Comparison of ENCODE assay signal across 36 cellular contexts in the genomic region with DNA sequence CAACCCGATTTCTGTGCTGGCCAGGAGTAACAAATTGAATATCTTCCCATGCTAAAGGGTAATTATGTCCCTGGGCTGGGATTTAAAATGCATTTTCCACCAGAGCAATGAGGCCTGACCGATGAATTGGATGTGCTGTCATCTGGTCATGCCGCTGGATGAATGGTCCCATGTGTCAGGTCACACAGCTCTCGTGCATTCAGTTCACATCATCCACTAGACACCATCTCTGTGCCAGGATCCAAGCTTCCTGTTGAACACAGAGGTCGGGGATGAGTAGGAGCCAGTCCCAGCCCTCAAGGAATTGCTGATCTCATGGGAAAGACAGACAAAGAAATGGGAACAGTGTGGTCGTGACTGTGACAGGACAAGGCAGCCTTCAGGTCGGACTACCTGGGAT.
"Had no signal": no experiment of that assay in that cellular context is flagged by ENCODE, and none has a peak within 500 bp of the region (broad histone marks: within the 10 kb centered on the region; RNA-seq: fewer than 3 reads in every experiment).

No MANE protein-coding gene starts in this region.

- H3K27ac Mint-ChIP-seq: activated CD4-positive, alpha-beta memory T cell treated with anti-CD3 and anti-CD28 coated beads, Interleukin-2, amount 10 ng/mL, durations not matched to agents 7 days and 5 days; activated CD4-positive, alpha-beta T cell treated with anti-CD3 and anti-CD28 coated beads for 36 hours; activated CD4-positive, alpha-beta T cell treated with anti-CD3 and anti-CD28 coated beads, Interleukin-2, amount 10 ng/mL, durations not matched to agents 7 days and 5 days; activated CD8-positive, alpha-beta memory T cell treated with anti-CD3 and anti-CD28 coated beads, Interleukin-2, amount 10 ng/mL, durations not matched to agents 7 days and 5 days; activated CD8-positive, alpha-beta T cell treated with anti-CD3 and anti-CD28 coated beads, Interleukin-2, amount 10 ng/mL, durations not matched to agents 7 days and 5 days; activated naive CD4-positive, alpha-beta T cell treated with anti-CD3 and anti-CD28 coated beads for 36 hours; activated naive CD4-positive, alpha-beta T cell treated with anti-CD3 and anti-CD28 coated beads, Interleukin-2, amount 50 U/mL, for 72 hours; activated naive CD8-positive, alpha-beta T cell treated with anti-CD3 and anti-CD28 coated beads for 36 hours; activated T-cell treated with anti-CD3 and anti-CD28 coated beads, Interleukin-2, amount 50 U/mL, for 24 hours; activated T-helper 2 cell treated with anti-CD3 and anti-CD28 coated beads, Interferon-gamma antibody, Interleukin-2, Interleukin-4, amounts not matched to agents 10 μg/mL and 5 μg/mL and 100 μg/mL, durations not matched to agents 14 hours and 24 hours and 36 hours; T-helper 1 cell treated with Interleukin-12 subunit alpha and Interleukin-12 subunit beta and Interleukin-4 antibody, amounts not matched to agents 30 μg/mL and 1 μg/mL, for 36 hours; T-helper 2 cell treated with Interferon-gamma antibody and Interleukin-4, amounts not matched to agents 5 μg/mL and 100 μg/mL, for 36 hours; WTC11 had no signal

- H3K4me3 ChIP-seq: adrenal gland, body of pancreas, breast epithelium had no signal

- H3K27ac ChIP-seq: adrenal gland, body of pancreas, brain microvascular endothelial cell, breast epithelium, WERI-Rb-1 had no signal

- H3K4me3 Mint-ChIP-seq: activated CD4-positive, alpha-beta memory T cell treated with anti-CD3 and anti-CD28 coated beads, Interleukin-2, amount 10 ng/mL, durations not matched to agents 7 days and 5 days; activated CD4-positive, alpha-beta T cell treated with anti-CD3 and anti-CD28 coated beads for 36 hours; activated CD4-positive, alpha-beta T cell treated with anti-CD3 and anti-CD28 coated beads, Interleukin-2, amount 10 ng/mL, durations not matched to agents 7 days and 5 days; activated CD8-positive, alpha-beta memory T cell treated with anti-CD3 and anti-CD28 coated beads, Interleukin-2, amount 10 ng/mL, durations not matched to agents 7 days and 5 days; activated CD8-positive, alpha-beta T cell treated with anti-CD3 and anti-CD28 coated beads, Interleukin-2, amount 10 ng/mL, durations not matched to agents 7 days and 5 days; activated naive CD4-positive, alpha-beta T cell treated with anti-CD3 and anti-CD28 coated beads for 36 hours; activated naive CD8-positive, alpha-beta T cell treated with anti-CD3 and anti-CD28 coated beads for 36 hours; activated T-cell treated with anti-CD3 and anti-CD28 coated beads, Interleukin-2, amount 50 U/mL, for 24 hours; T-helper 1 cell treated with Interleukin-12 subunit alpha and Interleukin-12 subunit beta and Interleukin-4 antibody, amounts not matched to agents 30 μg/mL and 1 μg/mL, for 36 hours; T-helper 2 cell treated with Interferon-gamma antibody and Interleukin-4, amounts not matched to agents 5 μg/mL and 100 μg/mL, for 36 hours; WTC11 had no signal

- H3K4me1 ChIP-seq: body of pancreas, breast epithelium had no signal

- H3K36me3 Mint-ChIP-seq: activated CD8-positive, alpha-beta memory T cell treated with anti-CD3 and anti-CD28 coated beads, Interleukin-2, amount 10 ng/mL, durations not matched to agents 7 days and 5 days; activated naive CD4-positive, alpha-beta T cell treated with anti-CD3 and anti-CD28 coated beads, Interleukin-2, amount 50 U/mL, for 72 hours; activated naive CD8-positive, alpha-beta T cell treated with anti-CD3 and anti-CD28 coated beads for 36 hours; WTC11 had no signal

- H3K9me3 ChIP-seq: adrenal gland, body of pancreas, breast epithelium had no signal

- H3K4me1 Mint-ChIP-seq: activated CD4-positive, alpha-beta memory T cell treated with anti-CD3 and anti-CD28 coated beads, Interleukin-2, amount 10 ng/mL, durations not matched to agents 7 days and 5 days; activated CD4-positive, alpha-beta T cell treated with anti-CD3 and anti-CD28 coated beads for 36 hours; activated CD4-positive, alpha-beta T cell treated with anti-CD3 and anti-CD28 coated beads, Interleukin-2, amount 10 ng/mL, durations not matched to agents 7 days and 5 days; activated CD8-positive, alpha-beta memory T cell treated with anti-CD3 and anti-CD28 coated beads, Interleukin-2, amount 10 ng/mL, durations not matched to agents 7 days and 5 days; activated naive CD8-positive, alpha-beta T cell treated with anti-CD3 and anti-CD28 coated beads for 36 hours; WTC11 had no signal

- DNase-seq: activated CD4-positive, alpha-beta memory T cell treated with anti-CD3 and anti-CD28 coated beads, Interleukin-2, amount 10 ng/mL, durations not matched to agents 7 days and 5 days; activated CD4-positive, alpha-beta T cell treated with anti-CD3 and anti-CD28 coated beads for 1 hour; activated CD4-positive, alpha-beta T cell treated with anti-CD3 and anti-CD28 coated beads for 36 hours; activated CD4-positive, alpha-beta T cell treated with anti-CD3 and anti-CD28 coated beads for 48 hours; activated CD4-positive, alpha-beta T cell treated with anti-CD3 and anti-CD28 coated beads, Interleukin-2, amount 10 ng/mL, durations not matched to agents 7 days and 5 days; activated CD4-positive, alpha-beta T cell treated with anti-CD3 and anti-CD28 coated beads, Interleukin-2, amount 50 U/mL, for 48 hours; activated CD4-positive, CD25-positive, alpha-beta regulatory T cell; activated CD8-positive, alpha-beta memory T cell treated with anti-CD3 and anti-CD28 coated beads for 24 hours; activated CD8-positive, alpha-beta memory T cell treated with anti-CD3 and anti-CD28 coated beads, Interleukin-2, amount 10 ng/mL, durations not matched to agents 7 days and 5 days; activated CD8-positive, alpha-beta memory T cell treated with anti-CD3 and anti-CD28 coated beads, Interleukin-2, amount 50 U/mL, for 48 hours; activated CD8-positive, alpha-beta T cell treated with anti-CD3 and anti-CD28 coated beads, Interleukin-2, amount 10 ng/mL, durations not matched to agents 7 days and 5 days; activated effector memory CD4-positive, alpha-beta T cell treated with anti-CD3 and anti-CD28 coated beads, Interleukin-2, amount 50 U/mL, for 16 hours; activated gamma-delta T cell treated with Interleukin-2 at 50 U/mL for 16 hours; activated naive CD4-positive, alpha-beta T cell; activated naive CD4-positive, alpha-beta T cell treated with anti-CD3 and anti-CD28 coated beads for 36 hours; activated naive CD4-positive, alpha-beta T cell treated with anti-CD3 and anti-CD28 coated beads, Interleukin-2, amount 50 U/mL, for 16 hours; activated naive CD8-positive, alpha-beta T cell treated with anti-CD3 and anti-CD28 coated beads for 36 hours; activated T-cell treated with anti-CD3 and anti-CD28 coated beads, Interleukin-2, amount 50 U/mL, for 24 hours; activated T-cell treated with anti-CD3 and anti-CD28 coated beads, Interleukin-2, amount 50 U/mL, for 48 hours; adrenal gland; amniotic stem cell; aorta; brain microvascular endothelial cell; central memory CD4-positive, alpha-beta T cell; T-helper 1 cell; T-helper 2 cell; T-helper 9 cell; WERI-Rb-1 had no signal

- ATAC-seq: activated CD4-positive, alpha-beta T cell treated with anti-CD3 and anti-CD28 coated beads for 36 hours; activated CD4-positive, CD25-positive, alpha-beta regulatory T cell treated with anti-CD3 and anti-CD28 coated beads, Interleukin-2, amount 50 U/mL, for 24 hours; activated CD8-positive, alpha-beta memory T cell treated with anti-CD3 and anti-CD28 coated beads, Interleukin-2, amount 10 ng/mL, durations not matched to agents 7 days and 5 days; activated CD8-positive, alpha-beta T cell treated with anti-CD3 and anti-CD28 coated beads, Interleukin-2, amount 10 ng/mL, durations not matched to agents 7 days and 5 days; activated naive CD4-positive, alpha-beta T cell treated with anti-CD3 and anti-CD28 coated beads, Interleukin-2, amount 50 U/mL, for 72 hours; body of pancreas; WTC11 had no signal

- H3K27me3 Mint-ChIP-seq: activated CD4-positive, alpha-beta memory T cell treated with anti-CD3 and anti-CD28 coated beads, Interleukin-2, amount 10 ng/mL, durations not matched to agents 7 days and 5 days; activated CD4-positive, alpha-beta T cell treated with anti-CD3 and anti-CD28 coated beads, Interleukin-2, amount 10 ng/mL, durations not matched to agents 7 days and 5 days had no signal

- H3K9me3 Mint-ChIP-seq: activated CD4-positive, alpha-beta memory T cell treated with anti-CD3 and anti-CD28 coated beads, Interleukin-2, amount 10 ng/mL, durations not matched to agents 7 days and 5 days; activated naive CD4-positive, alpha-beta T cell treated with anti-CD3 and anti-CD28 coated beads, Interleukin-2, amount 50 U/mL, for 72 hours; activated naive CD8-positive, alpha-beta T cell treated with anti-CD3 and anti-CD28 coated beads for 36 hours; activated T-cell treated with anti-CD3 and anti-CD28 coated beads, Interleukin-2, amount 50 U/mL, for 24 hours; activated T-helper 2 cell treated with anti-CD3 and anti-CD28 coated beads, Interferon-gamma antibody, Interleukin-2, Interleukin-4, amounts not matched to agents 10 μg/mL and 5 μg/mL and 100 μg/mL, durations not matched to agents 14 hours and 24 hours and 36 hours; T-helper 2 cell treated with Interferon-gamma antibody and Interleukin-4, amounts not matched to agents 5 μg/mL and 100 μg/mL, for 36 hours had no signal

- H3K27me3 ChIP-seq: adrenal gland, body of pancreas, brain microvascular endothelial cell, breast epithelium had no signal

- H3K36me3 ChIP-seq: adrenal gland, brain microvascular endothelial cell, breast epithelium, WERI-Rb-1 had no signal
